ENCODE assay signal across 8 cellular contexts in genomic region chr19:42270346-42271044, GRCh38. TPM values are rescaled to one million over a fixed set of nuclear protein-coding genes. Genes with fewer than 3 reads are reported as not detected.
A peak's percentile ranks its signal among the peaks of the same experiment; 100 is the strongest.
DNase-seq lines count a peak whose midpoint lies in the region; ATAC-seq and TF ChIP-seq lines count a peak whose summit lies in the region.

No MANE protein-coding gene starts in this region.

- H3K9ac ChIP-seq in BLaER1 (peak overlapping the region; percentile 89), mesenchymal stem cell (ENCODE audit: low read length) (peak overlapping the region; percentile 98)

- H4K8ac ChIP-seq in mesenchymal stem cell (ENCODE audit: low read length), result peak overlapping the region; percentile 91

- H3K23ac ChIP-seq in mesenchymal stem cell (ENCODE audit: low read length in 2 of 2), result peak overlapping the region in 1 of 2 experiments; percentile 75

- TF ChIP-seq CTCF in WERI-Rb-1 (IDR thresholded peaks at IDR 0.05; ENCODE audit: low read depth, low read length) (no peak), chondrocyte (IDR thresholded peaks at IDR 0.05) (no peak)

- H3K27me3 ChIP-seq in BLaER1 (no peaks in the 10 kb centered on the region), WERI-Rb-1 (ENCODE audit: insufficient read depth, low read depth, severe bottlenecking) (no peaks in the 10 kb centered on the region), mesenchymal stem cell (ENCODE audit: control insufficient read depth in 1 of 2, insufficient read depth in 1 of 2, low read length in 2 of 2) (no peaks in the 10 kb centered on the region)

- H2BK12ac ChIP-seq in mesenchymal stem cell (ENCODE audit: low read length in 2 of 2), result peak overlapping the region; percentile 92 to 96

- peaks cover 56% of the 10 kb centered on the region for H3K4me1 ChIP-seq in BLaER1
- H3K4me1 ChIP-seq in mesenchymal stem cell (ENCODE audit: control insufficient read depth, insufficient read depth, low read depth, low read length), result peaks cover 51% of the 10 kb centered on the region

- no peaks in the 10 kb centered on the region for H3K9me3 Mint-ChIP-seq in chondrocyte (ENCODE audit: low read depth)
- no peaks in the 10 kb centered on the region for H3K9me3 Mint-ChIP-seq in stimulated activated naive B cell treated with anti-CD40 and anti-IgM and Interleukin-4, amounts not matched to agents 10 μg/mL and 1 μg/mL and 100 μg/mL, for 72 hours

- ATAC-seq in stimulated activated naive B cell treated with anti-CD40 and anti-IgM and Interleukin-4, amounts not matched to agents 10 μg/mL and 1 μg/mL and 100 μg/mL, for 72 hours (replicated peaks), result peak; percentile 7 to 8

- H2AFZ ChIP-seq in mesenchymal stem cell (ENCODE audit: low read depth, low read length), result no peak overlapping the region

- H3K4ac ChIP-seq in mesenchymal stem cell (ENCODE audit: low read depth in 1 of 2, low read length in 2 of 2), result peak overlapping the region; percentile 83 to 96

- no peak overlapping the region for H3K4me3 Mint-ChIP-seq in chondrocyte (ENCODE audit: unreplicated experiment)
- no peak overlapping the region for H3K4me3 Mint-ChIP-seq in stimulated activated naive B cell treated with anti-CD40 and anti-IgM and Interleukin-4, amounts not matched to agents 10 μg/mL and 1 μg/mL and 100 μg/mL, for 72 hours

- peak; percentile 80 for DNase-seq in HT-29 (ENCODE audit: low spot score)
- DNase-seq in WERI-Rb-1, result no peak
- no peak for DNase-seq in chondrocyte (ENCODE audit: low spot score)
- DNase-seq in mesenchymal stem cell, result peak; percentile 73
- DNase-seq in stimulated activated naive B cell treated with anti-CD40 and anti-IgM and Interleukin-4, amounts not matched to agents 10 μg/mL and 1 μg/mL and 100 μg/mL, for 72 hours, result peak; percentile 57
- no peak for DNase-seq in NCI-H1694 (lab: John Stamatoyannopoulos, UW)
- no peak for DNase-seq in NCI-H510A (lab: John Stamatoyannopoulos, UW)

- peaks cover 2% of the 10 kb centered on the region for H3K79me1 ChIP-seq in mesenchymal stem cell (replicated peaks; ENCODE audit: low read length, poor library complexity, severe bottlenecking)

- H3K36me3 Mint-ChIP-seq in chondrocyte (ENCODE audit: low read depth), result peaks cover 12% of the 10 kb centered on the region
- peaks cover 23 to 38% of the 10 kb centered on the region in 2 donors for H3K36me3 Mint-ChIP-seq in stimulated activated naive B cell treated with anti-CD40 and anti-IgM and Interleukin-4, amounts not matched to agents 10 μg/mL and 1 μg/mL and 100 μg/mL, for 72 hours

- no peaks in the 10 kb centered on the region for H3K27me3 Mint-ChIP-seq in chondrocyte (ENCODE audit: low read depth)
- H3K27me3 Mint-ChIP-seq in stimulated activated naive B cell treated with anti-CD40 and anti-IgM and Interleukin-4, amounts not matched to agents 10 μg/mL and 1 μg/mL and 100 μg/mL, for 72 hours, result no peaks in the 10 kb centered on the region

- peak overlapping the region; percentile 94 for H4K91ac ChIP-seq in mesenchymal stem cell (ENCODE audit: low read length)

- H3K9me3 ChIP-seq in BLaER1 (no peaks in the 10 kb centered on the region), WERI-Rb-1 (ENCODE audit: severe bottlenecking) (no peaks in the 10 kb centered on the region), mesenchymal stem cell (ENCODE audit: control insufficient read depth, low read length) (no peaks in the 10 kb centered on the region)

- peaks cover 7% of the 10 kb centered on the region; the same call in 1 of the 2 replicates for H4K20me1 ChIP-seq in BLaER1

- peak overlapping the region in 1 of 2 experiments; percentile 98 for H3K14ac ChIP-seq in mesenchymal stem cell (ENCODE audit: low read length in 2 of 2)

- WGBS in mesenchymal stem cell, result 77% methylated on average over 17 of the region's 18 CpGs

- H2BK15ac ChIP-seq in mesenchymal stem cell (ENCODE audit: low read depth, poor library complexity, severe bottlenecking), result peak overlapping the region; percentile 95

- peak overlapping the region; percentile 95 for H2AK5ac ChIP-seq in mesenchymal stem cell (ENCODE audit: low read length, severe bottlenecking)

- H3K36me3 ChIP-seq in BLaER1 (peaks cover 42% of the 10 kb centered on the region), WERI-Rb-1 (peaks cover 26% of the 10 kb centered on the region), mesenchymal stem cell (ENCODE audit: control insufficient read depth in 1 of 2, insufficient read depth in 2 of 2, low read depth in 1 of 2, low read length in 2 of 2) (peaks cover 34 to 40% of the 10 kb centered on the region in 2 experiments)

- peak overlapping the region; percentile 90 for H3K27ac ChIP-seq in BLaER1
- peak overlapping the region; percentile 39 for H3K27ac ChIP-seq in WERI-Rb-1
- peak overlapping the region; percentile 97 for H3K27ac ChIP-seq in mesenchymal stem cell (ENCODE audit: low read length, poor library complexity, severe bottlenecking)

- H2BK120ac ChIP-seq in mesenchymal stem cell (ENCODE audit: low read depth, low read length), result peak overlapping the region; percentile 71

- H2BK5ac ChIP-seq in mesenchymal stem cell (ENCODE audit: low read depth, low read length, poor library complexity, severe bottlenecking), result peak overlapping the region; percentile 97

- peak overlapping the region; percentile 72 for H3K4me3 ChIP-seq in BLaER1
- H3K4me3 ChIP-seq in WERI-Rb-1 (ENCODE audit: low read depth, low read length), result no peak overlapping the region
- H3K4me3 ChIP-seq in mesenchymal stem cell (ENCODE audit: insufficient read depth in 1 of 2, low read depth in 1 of 2, low read length in 2 of 2), result peak overlapping the region; percentile 44 to 96

- H3K4me2 ChIP-seq in BLaER1 (peak overlapping the region; percentile 99), mesenchymal stem cell (ENCODE audit: low read length, poor library complexity, severe bottlenecking) (peak overlapping the region; percentile 81)

- peak overlapping the region; percentile 97 for H3K27ac Mint-ChIP-seq in chondrocyte (ENCODE audit: unreplicated experiment)
- H3K27ac Mint-ChIP-seq in stimulated activated naive B cell treated with anti-CD40 and anti-IgM and Interleukin-4, amounts not matched to agents 10 μg/mL and 1 μg/mL and 100 μg/mL, for 72 hours, result peak overlapping the region; percentile 99

- peak overlapping the region; percentile 79 to 98 for H3K18ac ChIP-seq in mesenchymal stem cell (ENCODE audit: low read depth in 1 of 2, low read length in 2 of 2)

- H3K4me1 Mint-ChIP-seq in chondrocyte (ENCODE audit: low read depth), result peaks cover 31% of the 10 kb centered on the region
- H3K4me1 Mint-ChIP-seq in stimulated activated naive B cell treated with anti-CD40 and anti-IgM and Interleukin-4, amounts not matched to agents 10 μg/mL and 1 μg/mL and 100 μg/mL, for 72 hours, result peaks cover 37 to 39% of the 10 kb centered on the region in 2 donors

RNA-seq across cellular contexts. Expression of gene CIC, which starts 1.4 kb away (rescaled TPM):
- 42.1 and 55.5 TPM in 2 replicates for total RNA-seq in HT-29 (2014; rRNA removed; shearing (Covaris generic))
- 83.6 to 101 TPM (median 86.3 TPM) in 3 replicates for total RNA-seq in chondrocyte
- 55.2 TPM for polyA plus RNA-seq in mesenchymal stem cell (2013, experiment 1 of 2)
- polyA plus RNA-seq in mesenchymal stem cell (2013, experiment 2 of 2), result 52.0 TPM

RNA-seq across cellular contexts. Expression of gene ERF, which starts 15.6 kb away (rescaled TPM):
- total RNA-seq in HT-29 (2014; rRNA removed; shearing (Covaris generic)), result 157 and 160 TPM in 2 replicates
- total RNA-seq in chondrocyte, result 64.5 to 74.6 TPM (median 71.7 TPM) in 3 replicates
- polyA plus RNA-seq in mesenchymal stem cell (2013, experiment 1 of 2), result 57.9 TPM
- 59.6 TPM for polyA plus RNA-seq in mesenchymal stem cell (2013, experiment 2 of 2)

RNA-seq across cellular contexts. Expression of gene GSK3A, which starts 28.1 kb away (rescaled TPM):
- total RNA-seq in HT-29 (2014; rRNA removed; shearing (Covaris generic)), result 41.4 and 43.8 TPM in 2 replicates
- 38.9 to 43.6 TPM (median 42.0 TPM) in 3 replicates for total RNA-seq in chondrocyte
- 60.9 TPM for polyA plus RNA-seq in mesenchymal stem cell (2013, experiment 1 of 2)
- 57.5 TPM for polyA plus RNA-seq in mesenchymal stem cell (2013, experiment 2 of 2)

RNA-seq across cellular contexts. Expression of gene PRR19, which starts 31.4 kb away (rescaled TPM):
- 4.4 and 4.7 TPM in 2 replicates for total RNA-seq in HT-29 (2014; rRNA removed; shearing (Covaris generic))
- 0.24 to 1.7 TPM (median 0.82 TPM) in 3 replicates for total RNA-seq in chondrocyte
- polyA plus RNA-seq in mesenchymal stem cell (2013, experiment 1 of 2), result 2.2 TPM
- polyA plus RNA-seq in mesenchymal stem cell (2013, experiment 2 of 2), result 2.4 TPM

RNA-seq across cellular contexts. Expression of gene PAFAH1B3, which starts 31.9 kb away (rescaled TPM):
- total RNA-seq in HT-29 (2014; rRNA removed; shearing (Covaris generic)), result 286 and 326 TPM in 2 replicates
- total RNA-seq in chondrocyte, result 15.2 to 32.9 TPM (median 31.1 TPM) in 3 replicates
- polyA plus RNA-seq in mesenchymal stem cell (2013, experiment 1 of 2), result 50.5 TPM
- polyA plus RNA-seq in mesenchymal stem cell (2013, experiment 2 of 2), result 52.5 TPM

Comparison
In these comparisons a context has a peak if more than half of its experiments do, and no peak if none do; other contexts are left out.
1. H3K27ac ChIP-seq: peak in every context shown above with its lines; median percentile 97 in mesenchymal stem cell; 90 in BLaER1; 39 in WERI-Rb-1.
2. DNase-seq: peak in HT-29 (single experiment), mesenchymal stem cell (single experiment) and stimulated activated naive B cell treated with anti-CD40 and anti-IgM and Interleukin-4, amounts not matched to agents 10 μg/mL and 1 μg/mL and 100 μg/mL, for 72 hours (single experiment); none in WERI-Rb-1 (single experiment), chondrocyte (single experiment), NCI-H1694 (single experiment) and NCI-H510A (single experiment).